ENCODE assay signal across 23 cellular contexts in genomic region chr13:79749556-79749955, GRCh38.
DNase-seq lines count a peak whose midpoint lies in the region; ATAC-seq and TF ChIP-seq lines count a peak whose summit lies in the region.
"Had no signal": no experiment of that assay in that cellular context is flagged by ENCODE, and none has a peak within 500 bp of the region (broad histone marks: within the 10 kb centered on the region; RNA-seq: fewer than 3 reads in every experiment).

No MANE protein-coding gene starts in this region.

- TF ChIP-seq CTCF in SK-N-SH (IDR thresholded peaks at IDR 0.05) (no peak), osteocyte (IDR thresholded peaks at IDR 0.05) (no peak), nephron progenitor cell (IDR thresholded peaks at IDR 0.05) (no peak), Peyer's patch (IDR thresholded peaks at IDR 0.05) (no peak)

- H3K9ac ChIP-seq in SK-N-SH, result 0 out of 2 replicates have a peak overlapping the region, but pooled peaks have one; percentile 12

- TF ChIP-seq POLR2A in Peyer's patch (IDR thresholded peaks at IDR 0.05), result no peak

- ATAC-seq in GM19023 (IDR thresholded peaks at IDR 0.05; ENCODE audit: unreplicated experiment), result no peak
- ATAC-seq: HCT116; K562; naive thymus-derived CD4-positive, alpha-beta T cell had no signal

- TF ChIP-seq EP300 in SK-N-SH (IDR thresholded peaks at IDR 0.05; ENCODE audit: borderline replicate concordance in 1 of 2, low read depth in 1 of 2, low read length in 1 of 2), result no peak

- no peaks in the 10 kb centered on the region for H3K36me3 ChIP-seq in SK-N-SH (replicated peaks in 1 of 2; ENCODE audit: control insufficient read depth in 1 of 2, insufficient read depth in 2 of 2, low read length in 1 of 2)
- no peaks in the 10 kb centered on the region for H3K36me3 ChIP-seq in Peyer's patch
- H3K36me3 ChIP-seq: spleen, uterus had no signal

- H3K9me3 ChIP-seq in SK-N-SH (no peaks in the 10 kb centered on the region), Peyer's patch (no peaks in the 10 kb centered on the region)
- H3K9me3 ChIP-seq: spleen, uterus had no signal

- no peaks in the 10 kb centered on the region for H3K36me3 Mint-ChIP-seq in osteocyte (ENCODE audit: unreplicated experiment)
- H3K36me3 Mint-ChIP-seq in nephron progenitor cell (ENCODE audit: low read depth), result peaks cover 4% of the 10 kb centered on the region
- H3K36me3 Mint-ChIP-seq: activated naive CD8-positive, alpha-beta T cell treated with anti-CD3 and anti-CD28 coated beads, Interleukin-2, amount 10 ng/mL, durations not matched to agents 7 days and 5 days; CD4-positive, alpha-beta memory T cell; naive thymus-derived CD4-positive, alpha-beta T cell had no signal

- H3K9me3 Mint-ChIP-seq in osteocyte (ENCODE audit: unreplicated experiment) (no peaks in the 10 kb centered on the region), nephron progenitor cell (no peaks in the 10 kb centered on the region)
- H3K9me3 Mint-ChIP-seq: activated naive CD8-positive, alpha-beta T cell treated with anti-CD3 and anti-CD28 coated beads, Interleukin-2, amount 10 ng/mL, durations not matched to agents 7 days and 5 days; activated T-helper 1 cell treated with anti-CD3 and anti-CD28 coated beads, Interleukin-12 subunit alpha, Interleukin-12 subunit beta, Interleukin-2, Interleukin-4 antibody, amounts not matched to agents 30 ng/mL and 10 ng/mL and 1 ng/mL, durations not matched to agents 14 hours and 24 hours and 36 hours had no signal

- H3K27me3 ChIP-seq in SK-N-SH (ENCODE audit: insufficient read depth), result no peaks in the 10 kb centered on the region
- no peaks in the 10 kb centered on the region for H3K27me3 ChIP-seq in Peyer's patch
- H3K27me3 ChIP-seq: spleen, uterus had no signal

- CTCF ChIA-PET in SK-N-SH (lab: Yijun Ruan, JAX), result interaction anchor here (0.6 kb wide), 1 partner anchor 1046 kb away, joined by 3 read pairs; no protein-coding TSS in a partner anchor

- no peak for TF ChIP-seq RAD21 in SK-N-SH (IDR thresholded peaks at IDR 0.05; ENCODE audit: low read length)

- H3K4me1 ChIP-seq in SK-N-SH (ENCODE audit: control insufficient read depth in 1 of 2, insufficient read depth in 2 of 2, low read depth in 1 of 2, low read length in 1 of 2), result peaks cover 8 to 26% of the 10 kb centered on the region in 2 experiments
- no peaks in the 10 kb centered on the region for H3K4me1 ChIP-seq in Peyer's patch
- H3K4me1 ChIP-seq: spleen, uterus had no signal

- H2AFZ ChIP-seq in SK-N-SH (ENCODE audit: low read depth), result peak overlapping the region; percentile 14; the same call in 1 of the 2 replicates

- peak overlapping the region; percentile 70 to 96 for H3K27ac ChIP-seq in SK-N-SH (ENCODE audit: low read depth in 2 of 2, low read length in 1 of 2)
- H3K27ac ChIP-seq in Peyer's patch, result no peak overlapping the region
- H3K27ac ChIP-seq: epithelial cell of prostate, RWPE1 had no signal

- H3F3A ChIP-seq in SK-N-SH (replicated peaks; ENCODE audit: insufficient read depth), result peaks cover 15% of the 10 kb centered on the region

- in situ Hi-C loops in ACHN (cut with HindIII; ENCODE audit: low pct_ligation_motif_present, low pct_unique_long_range_greater_than_20kb, low sequenced_read_pairs), result no loop called here

- peak overlapping the region; percentile 36 for H3K4me2 ChIP-seq in SK-N-SH

- no peak overlapping the region for H3K4me3 Mint-ChIP-seq in osteocyte (ENCODE audit: unreplicated experiment)
- no peak overlapping the region for H3K4me3 Mint-ChIP-seq in nephron progenitor cell
- H3K4me3 Mint-ChIP-seq: activated naive CD8-positive, alpha-beta T cell treated with anti-CD3 and anti-CD28 coated beads, Interleukin-2, amount 10 ng/mL, durations not matched to agents 7 days and 5 days; activated T-helper 1 cell treated with anti-CD3 and anti-CD28 coated beads, Interleukin-12 subunit alpha, Interleukin-12 subunit beta, Interleukin-2, Interleukin-4 antibody, amounts not matched to agents 30 ng/mL and 10 ng/mL and 1 ng/mL, durations not matched to agents 14 hours and 24 hours and 36 hours; CD4-positive, alpha-beta memory T cell; naive thymus-derived CD4-positive, alpha-beta T cell had no signal

- H4K20me1 ChIP-seq in SK-N-SH (ENCODE audit: insufficient read depth), result no peaks in the 10 kb centered on the region

- H3K4me3 ChIP-seq in SK-N-SH (ENCODE audit: low read depth in 2 of 2, low read length in 1 of 2), result no peak overlapping the region
- no peak overlapping the region for H3K4me3 ChIP-seq in Peyer's patch
- H3K4me3 ChIP-seq: K562, lung, spleen, uterus had no signal

- H3K79me2 ChIP-seq in SK-N-SH (ENCODE audit: insufficient read depth), result no peaks in the 10 kb centered on the region

- H3K4me1 Mint-ChIP-seq in osteocyte (ENCODE audit: unreplicated experiment), result peaks cover 35% of the 10 kb centered on the region
- H3K4me1 Mint-ChIP-seq in nephron progenitor cell, result peaks cover 38% of the 10 kb centered on the region
- H3K4me1 Mint-ChIP-seq: activated naive CD8-positive, alpha-beta T cell treated with anti-CD3 and anti-CD28 coated beads, Interleukin-2, amount 10 ng/mL, durations not matched to agents 7 days and 5 days; CD4-positive, alpha-beta memory T cell; naive thymus-derived CD4-positive, alpha-beta T cell had no signal

- POLR2A ChIA-PET in SK-N-SH (lab: Yijun Ruan, JAX), result no interaction called here

- 90% methylated on average over 2 of the region's 2 CpGs for WGBS in SK-N-SH (ENCODE audit: low lambda C conversion rate)

- DNase-seq in ACHN (peak; percentile 73), SK-N-SH (no peak), glomerular visceral epithelial cell (ENCODE audit: extremely low spot score) (peak; percentile 65), osteocyte (ENCODE audit: extremely low spot score, unreplicated experiment) (no peak), nephron progenitor cell (no peak), dermis blood vessel endothelial cell (no peak), Peyer's patch (no peak)
- DNase-seq: activated CD4-positive, alpha-beta T cell treated with anti-CD3 and anti-CD28 coated beads for 1 hour; activated naive CD8-positive, alpha-beta T cell treated with anti-CD3 and anti-CD28 coated beads, Interleukin-2, amount 10 ng/mL, durations not matched to agents 7 days and 5 days; CD4-positive, alpha-beta memory T cell; DMS53; MV-4-11; naive thymus-derived CD4-positive, alpha-beta T cell; NCI-H1930; spleen had no signal

- H3K27me3 Mint-ChIP-seq in osteocyte (ENCODE audit: unreplicated experiment), result no peaks in the 10 kb centered on the region
- peaks cover 4% of the 10 kb centered on the region for H3K27me3 Mint-ChIP-seq in nephron progenitor cell (ENCODE audit: low read depth, poor library complexity)
- H3K27me3 Mint-ChIP-seq: activated naive CD8-positive, alpha-beta T cell treated with anti-CD3 and anti-CD28 coated beads, Interleukin-2, amount 10 ng/mL, durations not matched to agents 7 days and 5 days had no signal

- H3K27ac Mint-ChIP-seq in osteocyte (ENCODE audit: unreplicated experiment), result peak overlapping the region; percentile 84
- no peak overlapping the region for H3K27ac Mint-ChIP-seq in nephron progenitor cell
- H3K27ac Mint-ChIP-seq: activated naive CD8-positive, alpha-beta T cell treated with anti-CD3 and anti-CD28 coated beads, Interleukin-2, amount 10 ng/mL, durations not matched to agents 7 days and 5 days; activated T-helper 1 cell treated with anti-CD3 and anti-CD28 coated beads, Interleukin-12 subunit alpha, Interleukin-12 subunit beta, Interleukin-2, Interleukin-4 antibody, amounts not matched to agents 30 ng/mL and 10 ng/mL and 1 ng/mL, durations not matched to agents 14 hours and 24 hours and 36 hours; CD4-positive, alpha-beta memory T cell; naive thymus-derived CD4-positive, alpha-beta T cell had no signal

- no peaks in the 10 kb centered on the region for H3K9me2 ChIP-seq in SK-N-SH

TF ChIP-seq in SK-N-SH, 30 proteins besides CTCF, POLR2A, EP300 and RAD21 (continues in another document):
- TF ChIP-seq TAF1 (IDR thresholded peaks at IDR 0.05; ENCODE audit: borderline replicate concordance, low read depth, low read length), result no peak
- TF ChIP-seq, protein P1, sequence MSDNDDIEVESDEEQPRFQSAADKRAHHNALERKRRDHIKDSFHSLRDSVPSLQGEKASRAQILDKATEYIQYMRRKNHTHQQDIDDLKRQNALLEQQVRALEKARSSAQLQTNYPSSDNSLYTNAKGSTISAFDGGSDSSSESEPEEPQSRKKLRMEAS (IDR thresholded peaks at IDR 0.05; ENCODE audit: low read depth), result no peak
- TF ChIP-seq SMC3 (IDR thresholded peaks at IDR 0.05; ENCODE audit: low read depth, low read length), result no peak
- TF ChIP-seq, protein P2, sequence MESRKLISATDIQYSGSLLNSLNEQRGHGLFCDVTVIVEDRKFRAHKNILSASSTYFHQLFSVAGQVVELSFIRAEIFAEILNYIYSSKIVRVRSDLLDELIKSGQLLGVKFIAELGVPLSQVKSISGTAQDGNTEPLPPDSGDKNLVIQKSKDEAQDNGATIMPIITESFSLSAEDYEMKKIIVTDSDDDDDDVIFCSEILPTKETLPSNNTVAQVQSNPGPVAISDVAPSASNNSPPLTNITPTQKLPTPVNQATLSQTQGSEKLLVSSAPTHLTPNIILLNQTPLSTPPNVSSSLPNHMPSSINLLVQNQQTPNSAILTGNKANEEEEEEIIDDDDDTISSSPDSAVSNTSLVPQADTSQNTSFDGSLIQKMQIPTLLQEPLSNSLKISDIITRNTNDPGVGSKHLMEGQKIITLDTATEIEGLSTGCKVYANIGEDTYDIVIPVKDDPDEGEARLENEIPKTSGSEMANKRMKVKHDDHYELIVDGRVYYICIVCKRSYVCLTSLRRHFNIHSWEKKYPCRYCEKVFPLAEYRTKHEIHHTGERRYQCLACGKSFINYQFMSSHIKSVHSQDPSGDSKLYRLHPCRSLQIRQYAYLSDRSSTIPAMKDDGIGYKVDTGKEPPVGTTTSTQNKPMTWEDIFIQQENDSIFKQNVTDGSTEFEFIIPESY (IDR thresholded peaks at IDR 0.05; ENCODE audit: borderline replicate concordance, low read depth), result no peak
- no peak for TF ChIP-seq MXI1 (IDR thresholded peaks at IDR 0.05; ENCODE audit: low read depth, low read length)
- no peak for TF ChIP-seq TCF12 (IDR thresholded peaks at IDR 0.05)
- no peak for TF ChIP-seq NRF1 (IDR thresholded peaks at IDR 0.05; ENCODE audit: low read depth, low read length)
- TF ChIP-seq MEF2A (IDR thresholded peaks at IDR 0.05; ENCODE audit: borderline replicate concordance, low read depth), result no peak
- no peak for TF ChIP-seq GABPA (IDR thresholded peaks at IDR 0.05; ENCODE audit: low read depth)
- no peak for TF ChIP-seq JUND (IDR thresholded peaks at IDR 0.05)
- TF ChIP-seq SIN3A (IDR thresholded peaks at IDR 0.05; ENCODE audit: borderline replicate concordance, low read depth, low read length), result no peak

Comparison
In these comparisons a context has a peak if more than half of its experiments do, and no peak if none do; other contexts are left out.
1. DNase-seq: peak in ACHN (single experiment) and glomerular visceral epithelial cell (single experiment); none in SK-N-SH (single experiment), osteocyte (single experiment), nephron progenitor cell (single experiment), dermis blood vessel endothelial cell (single experiment) and Peyer's patch (0 of 3).
2. H3K27ac ChIP-seq: peak in SK-N-SH (2 of 2); none in Peyer's patch (0 of 4).